ENCODE assay signal across 3 cellular contexts in the genomic region with DNA sequence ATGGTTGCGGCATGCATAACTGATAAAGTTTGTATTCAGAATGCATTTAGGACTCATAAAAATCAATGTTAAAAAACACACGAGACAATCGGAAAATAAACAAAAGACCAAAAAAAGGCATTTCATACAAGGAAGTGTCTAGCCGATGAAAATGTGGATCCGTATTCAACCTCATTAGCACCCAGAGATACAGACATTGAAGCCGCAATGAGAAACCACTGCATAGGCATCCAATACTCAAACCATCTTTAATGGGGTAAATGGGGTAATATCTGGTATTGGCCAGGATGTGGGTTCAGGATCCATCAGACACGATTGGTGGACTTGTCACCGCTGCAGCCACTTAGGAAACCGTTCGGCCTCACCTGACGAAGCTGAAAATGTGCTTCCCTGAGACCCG.
A peak's percentile ranks its signal among the peaks of the same experiment; 100 is the strongest.
TF ChIP-seq lines count a peak whose summit lies in the region.

No MANE protein-coding gene starts in this region.

TF ChIP-seq in HepG2, 621 proteins besides CTCF, POLR2A, EP300 and RAD21:
- TF ChIP-seq NFIC (IDR thresholded peaks at IDR 0.05; ENCODE audit: low read length) (no peak), ZNF317 (CRISPR knock-in tag; IDR thresholded peaks at IDR 0.05) (no peak), KAT2B (IDR thresholded peaks at IDR 0.05; ENCODE audit: borderline replicate concordance, low read depth, low read length) (no peak), SP4 (CRISPR knock-in tag; IDR thresholded peaks at IDR 0.05) (no peak)

TF ChIP-seq in K562, 482 proteins besides CTCF, POLR2A, EP300 and RAD21:
- no peak for TF ChIP-seq ZFP30 (CRISPR knock-in tag; IDR thresholded peaks at IDR 0.05; ENCODE audit: borderline replicate concordance)
- TF ChIP-seq EZH2 (IDR thresholded peaks at IDR 0.05; ENCODE audit: borderline replicate concordance, low read depth, low read length) = peak; percentile 95

TF ChIP-seq in SK-N-SH, 30 proteins besides CTCF, POLR2A, EP300 and RAD21:
- TF ChIP-seq ZBTB33 (IDR thresholded peaks at IDR 0.05; ENCODE audit: borderline replicate concordance, low read depth) (no peak), TEAD4 (IDR thresholded peaks at IDR 0.05; ENCODE audit: borderline replicate concordance, insufficient read depth) (no peak), REST (IDR thresholded peaks at IDR 0.05; ENCODE audit: low read depth, low read length) (no peak), YY1 (IDR thresholded peaks at IDR 0.05; ENCODE audit: low read depth) (no peak), MXI1 (IDR thresholded peaks at IDR 0.05; ENCODE audit: low read depth, low read length) (no peak), GATA2 (CRISPR knock-in tag; IDR thresholded peaks at IDR 0.05) (no peak), RFX5 (IDR thresholded peaks at IDR 0.05; ENCODE audit: low read length) (no peak), CHD2 (IDR thresholded peaks at IDR 0.05; ENCODE audit: low read length, partially characterized antibody) (no peak), SMC3 (IDR thresholded peaks at IDR 0.05; ENCODE audit: low read depth, low read length) (no peak), EZH2phosphoT487 (IDR thresholded peaks at IDR 0.05; ENCODE audit: borderline replicate concordance, low read depth) (no peak), ELF1 (IDR thresholded peaks at IDR 0.05) (no peak)
TF ChIP-seq in SK-N-SH: peak in this region for 0.
